8 cellular contexts compared by ENCODE assay signal in genomic region chr22:36369922-36370781, GRCh38. TPM values are rescaled to one million over a fixed set of nuclear protein-coding genes. Genes with fewer than 3 reads are reported as not detected.
DNase-seq lines count a peak whose midpoint lies in the region; ATAC-seq and TF ChIP-seq lines count a peak whose summit lies in the region.

No MANE protein-coding gene starts in this region.

- peak overlapping the region; percentile 94 for H3K27ac Mint-ChIP-seq in activated T-cell treated with anti-CD3 and anti-CD28 coated beads, Interleukin-2, amount 50 U/mL, for 72 hours

- no peaks in the 10 kb centered on the region for H3K27me3 ChIP-seq in cardiac muscle cell

- DNase-seq in DMS79 (lab: John Stamatoyannopoulos, UW) (peak; percentile 54), NCI-H187 treated with DMSO at 0.1 percent for 48 hours (lab: John Stamatoyannopoulos, UW) (peak; percentile 13), cardiac muscle cell (ENCODE audit: low read depth in 1 of 2, low spot score in 1 of 2) (peak; percentile 64 to 77), retinal pigment epithelial cell (ENCODE audit: low read depth) (peak; percentile 60), glomerular visceral epithelial cell (ENCODE audit: extremely low spot score) (no peak), AG08396 (ENCODE audit: low spot score) (no peak)
- no peak for DNase-seq in activated T-cell treated with anti-CD3 and anti-CD28 coated beads, Interleukin-2, amount 50 U/mL, for 72 hours

- H3K36me3 Mint-ChIP-seq in activated T-cell treated with anti-CD3 and anti-CD28 coated beads, Interleukin-2, amount 50 U/mL, for 72 hours (ENCODE audit: insufficient read depth in 2 of 2) = peaks cover 2 to 14% of the 10 kb centered on the region in 2 donors

- ATAC-seq in activated T-cell treated with anti-CD3 and anti-CD28 coated beads, Interleukin-2, amount 50 U/mL, for 72 hours (replicated peaks in 1 of 2) = peak; percentile 32 to 36
- no peak for ATAC-seq in HG03378 (IDR thresholded peaks at IDR 0.05; ENCODE audit: unreplicated experiment)

- TF ChIP-seq CTCF in cardiac muscle cell (IDR thresholded peaks at IDR 0.05; ENCODE audit: low read depth, low read length) = no peak
- TF ChIP-seq CTCF in retinal pigment epithelial cell (conservative IDR thresholded peaks at IDR 0.05; ENCODE audit: low read depth, low read length) = no peak

- H3K4me3 ChIP-seq in cardiac muscle cell = no peak overlapping the region
- H3K4me3 ChIP-seq in retinal pigment epithelial cell (ENCODE audit: low read length) = peak overlapping the region; percentile 19

- no peaks in the 10 kb centered on the region for H3K9me3 Mint-ChIP-seq in activated T-cell treated with anti-CD3 and anti-CD28 coated beads, Interleukin-2, amount 50 U/mL, for 72 hours

- H3K9me3 ChIP-seq in cardiac muscle cell (ENCODE audit: low read depth) = no peaks in the 10 kb centered on the region

- peak overlapping the region; percentile 85 to 86 for H3K4me3 Mint-ChIP-seq in activated T-cell treated with anti-CD3 and anti-CD28 coated beads, Interleukin-2, amount 50 U/mL, for 72 hours

- peak overlapping the region; percentile 97 for H3K27ac ChIP-seq in cardiac muscle cell

- peaks cover 100% of the 10 kb centered on the region for H3K4me1 Mint-ChIP-seq in activated T-cell treated with anti-CD3 and anti-CD28 coated beads, Interleukin-2, amount 50 U/mL, for 72 hours (ENCODE audit: low read depth)

- no peaks in the 10 kb centered on the region for H3K27me3 Mint-ChIP-seq in activated T-cell treated with anti-CD3 and anti-CD28 coated beads, Interleukin-2, amount 50 U/mL, for 72 hours (ENCODE audit: low read depth)

- H3K4me1 ChIP-seq in cardiac muscle cell (ENCODE audit: low read depth) = peaks cover 74% of the 10 kb centered on the region

- no peaks in the 10 kb centered on the region for H3K36me3 ChIP-seq in cardiac muscle cell

RNA-seq across cellular contexts. Expression of gene MYH9, which starts 17.6 kb away (rescaled TPM):
- 100 to 1,000 TPM; 529 to 662 TPM for total RNA-seq in activated T-cell treated with anti-CD3 and anti-CD28 coated beads, Interleukin-2, amount 50 U/mL, for 72 hours
- total RNA-seq in cardiac muscle cell = 131 and 174 TPM in 2 replicates
- polyA plus RNA-seq in cardiac muscle cell = 88.7 and 98.0 TPM in 2 replicates

Comparison
In these comparisons a context has a peak if more than half of its experiments do, and no peak if none do; other contexts are left out.
1. DNase-seq: peak in DMS79 (single experiment), NCI-H187 treated with DMSO at 0.1 percent for 48 hours (single experiment), cardiac muscle cell (2 of 2) and retinal pigment epithelial cell (single experiment); none in activated T-cell treated with anti-CD3 and anti-CD28 coated beads, Interleukin-2, amount 50 U/mL, for 72 hours (0 of 2), glomerular visceral epithelial cell (single experiment) and AG08396 (single experiment).